Comparison of ENCODE assay signal across 19 cellular contexts in genomic region chr20:30594112-30594511, GRCh38.
"Had no signal": no experiment of that assay in that cellular context is flagged by ENCODE, and none has a peak within 500 bp of the region (broad histone marks: within the 10 kb centered on the region; RNA-seq: fewer than 3 reads in every experiment).

No MANE protein-coding gene starts in this region.

- H3K9me3 ChIP-seq: gastrocnemius medialis, mucosa of descending colon, right atrium auricular region, sigmoid colon, testis, upper lobe of right lung had no signal

- ATAC-seq: esophagus mucosa; gastrocnemius medialis; heart right ventricle; mucosa of descending colon; naive thymus-derived CD8-positive, alpha-beta T cell; stimulated activated naive B cell treated with anti-CD40 and anti-IgM and Interleukin-4, amounts not matched to agents 10 μg/mL and 1 μg/mL and 100 μg/mL, for 72 hours; stimulated activated naive CD8-positive, alpha-beta T cell treated with anti-CD3 and anti-CD28 coated beads, Interleukin-15, amount 100 ng/mL, for 72 hours; upper lobe of right lung had no signal

- H3K27me3 ChIP-seq: gastrocnemius medialis, right atrium auricular region, sigmoid colon, testis, tibial nerve, upper lobe of right lung had no signal

- H3K27ac ChIP-seq: gastrocnemius medialis, heart right ventricle, right atrium auricular region, sigmoid colon, skin epidermis, testis, tibial nerve, upper lobe of right lung had no signal

- DNase-seq: effector memory CD4-positive, alpha-beta T cell; gastrocnemius medialis; heart right ventricle; hypothalamus; kidney glomerular epithelial cell; mammary epithelial cell; mucosa of descending colon; naive thymus-derived CD8-positive, alpha-beta T cell; sigmoid colon; stimulated activated CD4-positive, alpha-beta T cell treated with anti-CD3 and anti-CD28 coated beads, Interleukin-2, amount 100 ng/mL, for 24 hours; stimulated activated CD4-positive, alpha-beta T cell treated with anti-CD3 and anti-CD28 coated beads, Interleukin-4, amount 100 ng/mL, for 4 hours; stimulated activated naive B cell treated with anti-CD40 and anti-IgM and Interleukin-4, amounts not matched to agents 10 μg/mL and 1 μg/mL and 100 μg/mL, for 72 hours; stimulated activated naive CD8-positive, alpha-beta T cell treated with anti-CD3 and anti-CD28 coated beads, Interleukin-15, amount 100 ng/mL, for 72 hours; testis; upper lobe of right lung had no signal

- H3K4me3 ChIP-seq: gastrocnemius medialis, heart right ventricle, mucosa of descending colon, right atrium auricular region, sigmoid colon, skin epidermis, testis, tibial nerve, upper lobe of right lung had no signal

- H3K36me3 ChIP-seq: gastrocnemius medialis, heart right ventricle, right atrium auricular region, sigmoid colon, tibial nerve, upper lobe of right lung had no signal

- H3K4me1 ChIP-seq: gastrocnemius medialis, heart right ventricle, right atrium auricular region, sigmoid colon, testis, tibial nerve, upper lobe of right lung had no signal
